20 cellular contexts compared by ENCODE assay signal in genomic region chr7:65354263-65354662, GRCh38. TPM values are rescaled to one million over a fixed set of nuclear protein-coding genes. Genes with fewer than 3 reads are reported as not detected.
DNase-seq lines count a peak whose midpoint lies in the region; ATAC-seq, FAIRE-seq and TF ChIP-seq lines count a peak whose summit lies in the region.
"Had no signal": no experiment of that assay in that cellular context is flagged by ENCODE, and none has a peak within 500 bp of the region (broad histone marks: within the 10 kb centered on the region; RNA-seq: fewer than 3 reads in every experiment).

No MANE protein-coding gene starts in this region.

- in situ Hi-C loops in HepG2 (cut with HindIII; ENCODE audit: extremely low pct_ligation_motif_present, low pct_unique_long_range_greater_than_20kb): no loop called here
- in situ Hi-C loops in K562 (cut with MboI): no loop called here

- TF ChIP-seq EP300 in HepG2 (IDR thresholded peaks at IDR 0.05; ENCODE audit: low read depth in 2 of 2, low read length in 2 of 2) (no peak), HepG2 (CRISPR knock-in tag; IDR thresholded peaks at IDR 0.05; ENCODE audit: borderline replicate concordance) (no peak), K562 (IDR thresholded peaks at IDR 0.05; ENCODE audit: low read length) (no peak)

- intact Hi-C loops in HepG2 (cut with micrococcal nuclease; ENCODE audit: unreplicated experiment) (no loop called here), right lobe of liver (cut with DNase I) (no loop called here), K562 (cut with micrococcal nuclease) (no loop called here)

- TF ChIP-seq RAD21 in HepG2 (CRISPR knock-in tag; IDR thresholded peaks at IDR 0.05): no peak
- no peak for TF ChIP-seq RAD21 in K562 (CRISPR knock-in tag; conservative IDR thresholded peaks at IDR 0.05 in 1 of 2, IDR thresholded peaks at IDR 0.05 in 1 of 2)

- POLR2A ChIA-PET in HepG2 (lab: Yijun Ruan, JAX) (no interaction called here), K562 (lab: Yijun Ruan, JAX) (no interaction called here)

- no peaks in the 10 kb centered on the region for H3K9me1 ChIP-seq in K562 (ENCODE audit: control insufficient read depth, insufficient read depth, low read length)

- H3K79me2 ChIP-seq in HepG2 (ENCODE audit: insufficient read depth, low read length): no peaks in the 10 kb centered on the region
- no peaks in the 10 kb centered on the region for H3K79me2 ChIP-seq in K562 (ENCODE audit: control insufficient read depth, insufficient read depth, low read length)

- H3K4me1 ChIP-seq in HepG2 (ENCODE audit: insufficient read depth, low read length) (no peaks in the 10 kb centered on the region), right lobe of liver (no peaks in the 10 kb centered on the region), K562 (replicated peaks in 1 of 2; ENCODE audit: control insufficient read depth in 2 of 2, insufficient read depth in 2 of 2, low read length in 2 of 2) (peaks cover 0 to 4% of the 10 kb centered on the region in 2 experiments; a peak in 2 of 5 replicates)
- H3K4me1 ChIP-seq: A549; BLaER1 treated with 17β-estradiol and CSF1 and Interleukin-3, amounts not matched to agents 10 nM and 100 nM; Caco-2 had no signal

- no peak overlapping the region for H2AFZ ChIP-seq in HepG2 (ENCODE audit: low read length)
- H2AFZ ChIP-seq in K562 (ENCODE audit: low read depth, low read length): no peak overlapping the region

- H4K20me1 ChIP-seq in HepG2 (ENCODE audit: insufficient read depth, low read length): no peaks in the 10 kb centered on the region
- H4K20me1 ChIP-seq in K562 (replicated peaks; ENCODE audit: control insufficient read depth, insufficient read depth, low read length): no peaks in the 10 kb centered on the region
- H4K20me1 ChIP-seq: BLaER1 treated with 17β-estradiol and CSF1 and Interleukin-3, amounts not matched to agents 10 nM and 100 nM had no signal

- no TSS peak for BruUV-seq in HepG2 (replicated peaks; lab: Mats Ljungman, UMichigan)
- no TSS peak for BruUV-seq in K562 (replicated peaks; lab: Mats Ljungman, UMichigan)

- H3K27me3 ChIP-seq in HepG2 (ENCODE audit: control insufficient read depth in 1 of 2, insufficient read depth in 2 of 2, low read length in 2 of 2) (no peaks in the 10 kb centered on the region), right lobe of liver (no peaks in the 10 kb centered on the region), K562 (ENCODE audit: control insufficient read depth in 2 of 2, insufficient read depth in 2 of 2, low read length in 2 of 2) (no peaks in the 10 kb centered on the region)
- H3K27me3 ChIP-seq: BLaER1 treated with 17β-estradiol and CSF1 and Interleukin-3, amounts not matched to agents 10 nM and 100 nM had no signal

- H3K36me3 ChIP-seq in HepG2 (replicated peaks in 1 of 2; ENCODE audit: control insufficient read depth in 1 of 2, insufficient read depth in 2 of 2, low read length in 2 of 2) (no peaks in the 10 kb centered on the region), right lobe of liver (no peaks in the 10 kb centered on the region), K562 (ENCODE audit: control insufficient read depth, insufficient read depth, low read length) (no peaks in the 10 kb centered on the region)
- H3K36me3 ChIP-seq: BLaER1 treated with 17β-estradiol and CSF1 and Interleukin-3, amounts not matched to agents 10 nM and 100 nM had no signal

- H3K9ac ChIP-seq in HepG2 (ENCODE audit: insufficient read depth, low read depth, low read length) (no peak overlapping the region), K562 (ENCODE audit: insufficient read depth in 1 of 2, low read depth in 2 of 2, low read length in 2 of 2) (no peak overlapping the region)
- H3K9ac ChIP-seq: BLaER1 treated with 17β-estradiol and CSF1 and Interleukin-3, amounts not matched to agents 10 nM and 100 nM had no signal

- TF ChIP-seq CTCF in HepG2 (CRISPR knock-in tag; IDR thresholded peaks at IDR 0.05) (no peak), right lobe of liver (IDR thresholded peaks at IDR 0.05) (no peak), K562 (IDR thresholded peaks at IDR 0.05 in 2 of 3, conservative IDR thresholded peaks at IDR 0.05 in 1 of 3; ENCODE audit: insufficient read depth in 2 of 3, low read depth in 1 of 3, low read length in 3 of 3) (no peak)

- H3K4me2 ChIP-seq in HepG2 (ENCODE audit: low read depth, low read length) (no peak overlapping the region), K562 (ENCODE audit: insufficient read depth, low read length) (no peak overlapping the region)
- H3K4me2 ChIP-seq: A549; BLaER1 treated with 17β-estradiol and CSF1 and Interleukin-3, amounts not matched to agents 10 nM and 100 nM had no signal

- H3K4me3 ChIP-seq in HepG2 (replicated peaks in 1 of 3; ENCODE audit: insufficient read depth in 1 of 3, low read depth in 2 of 3, low read length in 3 of 3) (no peak overlapping the region), right lobe of liver (no peak overlapping the region), K562 (no peak overlapping the region)
- H3K4me3 ChIP-seq: A549; BLaER1 treated with 17β-estradiol and CSF1 and Interleukin-3, amounts not matched to agents 10 nM and 100 nM; GM12878 had no signal

- H3K9me3 ChIP-seq in HepG2 (ENCODE audit: low read length): no peaks in the 10 kb centered on the region
- H3K9me3 ChIP-seq in right lobe of liver: no peaks in the 10 kb centered on the region
- no peaks in the 10 kb centered on the region; the same call in 1 of the 2 replicates for H3K9me3 ChIP-seq in K562 (replicated peaks; ENCODE audit: control insufficient read depth, insufficient read depth, low read depth, low read length)
- H3K9me3 ChIP-seq: A549; BLaER1 treated with 17β-estradiol and CSF1 and Interleukin-3, amounts not matched to agents 10 nM and 100 nM; Caco-2 had no signal

- TF ChIP-seq POLR2A in HepG2 (IDR thresholded peaks at IDR 0.05; ENCODE audit: insufficient read depth in 1 of 2, low read depth in 2 of 2, low read length in 2 of 2) (no peak), right lobe of liver (IDR thresholded peaks at IDR 0.05) (no peak), K562 (conservative IDR thresholded peaks at IDR 0.05) (no peak)

- no peak for FAIRE-seq in HepG2 (lab: Jason Lieb, UNC)
- FAIRE-seq in K562 (lab: Jason Lieb, UNC): no peak
- FAIRE-seq: A549, D721Med, GM12878, GM12892, GM18507 had no signal

- 92% methylated on average over 4 of the region's 4 CpGs for WGBS in HepG2 (ENCODE audit: low lambda C conversion rate)
- WGBS in right lobe of liver (ENCODE audit: insufficient coverage, low coverage, low lambda C conversion rate, missing lambda C conversion rate): 79% methylated on average over 3 of the region's 4 CpGs
- 32% methylated on average over 4 of the region's 4 CpGs for WGBS in K562 (ENCODE audit: insufficient coverage, low coverage, missing lambda C conversion rate)

- DNase-seq in HepG2 (ENCODE audit: low spot score) (no peak), right lobe of liver (no peak), K562 (ENCODE audit: extremely low read depth in 1 of 4, low spot score in 3 of 4) (no peak), NCI-H2171 (lab: John Stamatoyannopoulos, UW) (no peak)
- DNase-seq: AML-193; Caco-2; Calu3; CD4-positive, alpha-beta T cell; CD8-positive, alpha-beta T cell; DMS79 treated with DMSO at 0.1 percent for 48 hours; GDM1 had no signal

- CTCF ChIA-PET in HepG2 (lab: Yijun Ruan, JAX; ENCODE audit: low intra/inter-chr PET ratio, low total read pairs) (no interaction called here), K562 (lab: Yijun Ruan, JAX; ENCODE audit: low intra/inter-chr PET ratio) (no interaction called here)

- ATAC-seq in HepG2 (no peak), right lobe of liver (no peak), K562 (no peak), GM19397 (IDR thresholded peaks at IDR 0.05; ENCODE audit: unreplicated experiment) (no peak)
- ATAC-seq: A549; CD8-positive, alpha-beta T cell; GM12878 had no signal

- H3K27ac ChIP-seq in HepG2 (ENCODE audit: extremely low read length, insufficient read depth, low read length): no peak overlapping the region
- no peak overlapping the region for H3K27ac ChIP-seq in right lobe of liver
- H3K27ac ChIP-seq in K562 (ENCODE audit: extremely low read depth, low read depth, low read length): no peak overlapping the region
- H3K27ac ChIP-seq: 22Rv1; A549; BLaER1 treated with 17β-estradiol and CSF1 and Interleukin-3, amounts not matched to agents 10 nM and 100 nM; C4-2B had no signal

RNA-seq across cellular contexts. Expression of gene ZNF92, which starts 19.4 kb away (rescaled TPM):
- total RNA-seq in HepG2 (2016; rRNA removed; fragmentation: Illumina TruSeq; extraction: Trizol) (13.2 and 19.0 TPM in 2 replicates), right lobe of liver (1 to 10 TPM; 1.9 to 4.5 (median 2.4) TPM), K562 (2014; rRNA removed) (11.7 and 12.6 TPM in 2 replicates), K562 (2014; rRNA removed; fragmentation: Illumina TruSeq; extraction: Trizol) (27.8 and 29.4 TPM in 2 replicates), K562 (2015; rRNA removed; fragmentation: Illumina TruSeq; extraction: Trizol) (26.6 and 29.4 TPM in 2 replicates), K562 (2021) (16.2 and 16.6 TPM in 2 replicates)
- total RNA-seq in HepG2 (2016; cell fraction: cytosol; rRNA removed; fragmentation: Illumina TruSeq; extraction: Trizol; ENCODE audit: low read depth): 2.1 and 2.9 TPM in 2 replicates
- 12.4 and 20.6 TPM in 2 replicates for total RNA-seq in HepG2 (2016; cell fraction: insoluble cytoplasmic fraction; rRNA removed; fragmentation: Illumina TruSeq; extraction: Trizol)
- total RNA-seq in HepG2 (2016; cell fraction: membrane; rRNA removed; fragmentation: Illumina TruSeq; extraction: Trizol): 5.9 and 7.6 TPM in 2 replicates
- 20.4 and 22.5 TPM in 2 replicates for total RNA-seq in HepG2 (2016; cell fraction: nucleus; rRNA removed; fragmentation: Illumina TruSeq; extraction: Trizol)
- polyA plus RNA-seq in HepG2 (2011; rRNA removed) (3.1 and 4.0 TPM in 2 replicates), K562 (2011; rRNA removed) (9.7 and 12.5 TPM in 2 replicates), K562 (2014; fragmentation: Illumina TruSeq; extraction: Trizol) (15.8 and 21.9 TPM in 2 replicates), K562 (2014; fragmentation: Nextera tagmentation; extraction: Ambion mirVana) (10 to 100 TPM in 1 of 2 experiments, 1 to 10 TPM in 1; 8.9 to 11.0 TPM), K562 (2014; rRNA removed) (11.1 TPM in 2 replicates)
- polyA plus RNA-seq in HepG2 (2011; cell fraction: cytosol; rRNA removed): 1.0 and 1.9 TPM in 2 replicates
- 3.9 and 4.3 TPM in 2 replicates for polyA plus RNA-seq in HepG2 (2011; cell fraction: nucleus; rRNA removed)
- polyA plus RNA-seq in HepG2 (2012): 6.2 and 6.8 TPM in 2 replicates
- polyA plus RNA-seq in HepG2 (2016; cell fraction: cytosol; fragmentation: Illumina TruSeq; extraction: Trizol; ENCODE audit: low read depth): 0.49 and 0.63 TPM in 2 replicates
- 18.6 and 20.1 TPM in 2 replicates for polyA plus RNA-seq in HepG2 (2016; cell fraction: insoluble cytoplasmic fraction; fragmentation: Illumina TruSeq; extraction: Trizol; ENCODE audit: low read depth)
- polyA plus RNA-seq in HepG2 (2016; cell fraction: membrane; fragmentation: Illumina TruSeq; extraction: Trizol; ENCODE audit: low read depth): 1.8 and 2.4 TPM in 2 replicates
- polyA plus RNA-seq in HepG2 (2016; cell fraction: nucleus; fragmentation: Illumina TruSeq; extraction: Trizol; ENCODE audit: insufficient read depth, low read depth): 18.6 and 23.8 TPM in 2 replicates
- polyA minus RNA-seq in HepG2 (2011; rRNA and poly(A)+ RNA removed; ENCODE audit: low replicate concordance): 2.1 and 3.0 TPM in 2 replicates
- 5.9 and 6.0 TPM in 2 replicates for polyA minus RNA-seq in HepG2 (2011; cell fraction: cytosol; rRNA and poly(A)+ RNA removed)
- 19.4 and 20.2 TPM in 2 replicates for polyA minus RNA-seq in HepG2 (2011; cell fraction: nucleus; rRNA and poly(A)+ RNA removed)
- 9.2 and 30.2 TPM in 2 replicates for total RNA-seq in K562 (2011; cell fraction: chromatin; rRNA removed; ENCODE audit: low replicate concordance)
- total RNA-seq in K562 (2011; cell fraction: nucleolus; rRNA removed): 6.2 and 8.2 TPM in 2 replicates
- 10.1 and 14.3 TPM in 2 replicates for total RNA-seq in K562 (2011; cell fraction: nucleoplasm; rRNA removed)
- 1.0 and 2.9 TPM in 2 replicates for polyA plus RNA-seq in K562 (2011; cell fraction: cytosol; rRNA removed)
- polyA plus RNA-seq in K562 (2011; cell fraction: nucleus; rRNA removed): 3.8 and 4.6 TPM in 2 replicates
- polyA plus RNA-seq in K562 (2012): 9.5 and 14.0 TPM in 2 replicates
- 16.7 and 18.8 TPM in 2 replicates for polyA minus RNA-seq in K562 (2011; rRNA and poly(A)+ RNA removed)
- 6.4 and 6.9 TPM in 2 replicates for polyA minus RNA-seq in K562 (2011; cell fraction: cytosol; rRNA and poly(A)+ RNA removed)
- polyA minus RNA-seq in K562 (2011; cell fraction: nucleus; rRNA and poly(A)+ RNA removed): 5.7 and 8.3 TPM in 2 replicates

Comparison
In these comparisons a context has a peak if more than half of its experiments do, and no peak if none do; other contexts are left out.
1. Of the 241 proteins assayed by ChIP-seq in both HepG2 and K562: peak only in HepG2: HNRNPK and PCBP1; only in K562: none; in both: PCBP2; in neither: 238.